9 cellular contexts compared by ENCODE assay signal in the genomic region with DNA sequence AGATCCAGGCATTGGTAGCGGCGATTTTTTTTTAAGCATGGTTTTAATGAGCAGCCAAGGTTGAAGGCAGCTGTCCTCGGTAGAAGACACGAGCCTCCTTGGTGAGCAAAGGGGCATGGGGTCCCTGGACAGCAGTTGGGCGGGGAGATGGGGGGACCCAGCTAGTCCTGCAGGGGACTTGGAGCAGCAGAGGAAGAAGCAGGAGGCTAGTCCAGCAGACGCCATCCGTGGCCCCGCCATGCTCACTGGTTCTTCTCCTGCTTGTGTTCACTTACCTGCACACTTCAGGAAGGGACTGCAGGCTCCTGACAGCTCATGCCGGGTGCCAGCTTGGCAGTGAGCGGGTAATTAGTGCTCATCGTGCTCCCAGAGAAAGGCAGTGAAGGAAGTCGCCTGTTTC.
"Had no signal": no experiment of that assay in that cellular context is flagged by ENCODE, and none has a peak within 500 bp of the region (broad histone marks: within the 10 kb centered on the region; RNA-seq: fewer than 3 reads in every experiment).

No MANE protein-coding gene starts in this region.

- H3K36me3 ChIP-seq: HAP-1 had no signal

- H3K9ac ChIP-seq: GM23248 had no signal

- ATAC-seq: HCT116, HepG2 had no signal

- H3K4me1 ChIP-seq: HAP-1 had no signal

- H3K27ac ChIP-seq: GM23248, HL-60 had no signal

- DNase-seq: GM23248, GOT3, H7, HFFc6 had no signal

- H3K4me1 Mint-ChIP-seq: IgD-negative memory B cell had no signal

- H2AFZ ChIP-seq: GM23248 had no signal

- H3K27ac Mint-ChIP-seq: HFFc6, IgD-negative memory B cell had no signal

- H3K9me3 Mint-ChIP-seq: HFFc6 had no signal

- H3K4me3 ChIP-seq: GM23248, HAP-1 had no signal

- H3K9me3 ChIP-seq: HAP-1 had no signal

- H3K4me3 Mint-ChIP-seq: HFFc6, IgD-negative memory B cell had no signal
